In genomic region chr4:154465085-154465484, GRCh38 we compare ENCODE assay signal across 16 cellular contexts. TPM values are rescaled to one million over a fixed set of nuclear protein-coding genes. Genes with fewer than 3 reads are reported as not detected.
"Had no signal": no experiment of that assay in that cellular context is flagged by ENCODE, and none has a peak within 500 bp of the region (broad histone marks: within the 10 kb centered on the region; RNA-seq: fewer than 3 reads in every experiment).

No MANE protein-coding gene starts in this region.

- H3K36me3 Mint-ChIP-seq: activated naive CD8-positive, alpha-beta T cell treated with anti-CD3 and anti-CD28 coated beads, Interleukin-2, amount 10 ng/mL, durations not matched to agents 7 days and 5 days; immature natural killer cell; naive thymus-derived CD8-positive, alpha-beta T cell; stimulated activated memory B cell treated with anti-CD40 and anti-IgM and Interleukin-4, amounts not matched to agents 10 μg/mL and 1 μg/mL and 100 μg/mL, for 72 hours had no signal

- H3K36me3 ChIP-seq: neutrophil had no signal

- H3K4me3 Mint-ChIP-seq: activated CD8-positive, alpha-beta T cell treated with anti-CD3 and anti-CD28 coated beads, Interleukin-2, amount 10 ng/mL, durations not matched to agents 7 days and 5 days; activated naive CD8-positive, alpha-beta T cell treated with anti-CD3 and anti-CD28 coated beads, Interleukin-2, amount 10 ng/mL, durations not matched to agents 7 days and 5 days; immature natural killer cell; naive thymus-derived CD8-positive, alpha-beta T cell; stimulated activated memory B cell treated with anti-CD40 and anti-IgM and Interleukin-4, amounts not matched to agents 10 μg/mL and 1 μg/mL and 100 μg/mL, for 72 hours had no signal

- H3K4me3 ChIP-seq: coronary artery, mucosa of descending colon had no signal

- DNase-seq: activated CD4-positive, alpha-beta T cell treated with anti-CD3 and anti-CD28 coated beads for 4 hours; activated CD8-positive, alpha-beta memory T cell treated with anti-CD3 and anti-CD28 coated beads, Interleukin-2, amount 50 U/mL, for 48 hours; activated CD8-positive, alpha-beta T cell treated with anti-CD3 and anti-CD28 coated beads, Interleukin-2, amount 10 ng/mL, durations not matched to agents 7 days and 5 days; activated naive CD8-positive, alpha-beta T cell treated with anti-CD3 and anti-CD28 coated beads, Interleukin-2, amount 10 ng/mL, durations not matched to agents 7 days and 5 days; anterior cingulate cortex; caudate nucleus; effector CD4-positive, alpha-beta T cell; glutamatergic neuron; immature natural killer cell; mucosa of descending colon; naive thymus-derived CD8-positive, alpha-beta T cell; substantia nigra; trophoblast cell had no signal

- H3K4me1 Mint-ChIP-seq: activated naive CD8-positive, alpha-beta T cell treated with anti-CD3 and anti-CD28 coated beads, Interleukin-2, amount 10 ng/mL, durations not matched to agents 7 days and 5 days; immature natural killer cell; naive thymus-derived CD8-positive, alpha-beta T cell; stimulated activated memory B cell treated with anti-CD40 and anti-IgM and Interleukin-4, amounts not matched to agents 10 μg/mL and 1 μg/mL and 100 μg/mL, for 72 hours had no signal

- H3K27ac Mint-ChIP-seq: activated CD8-positive, alpha-beta T cell treated with anti-CD3 and anti-CD28 coated beads, Interleukin-2, amount 10 ng/mL, durations not matched to agents 7 days and 5 days; activated naive CD8-positive, alpha-beta T cell treated with anti-CD3 and anti-CD28 coated beads, Interleukin-2, amount 10 ng/mL, durations not matched to agents 7 days and 5 days; immature natural killer cell; naive thymus-derived CD8-positive, alpha-beta T cell; stimulated activated memory B cell treated with anti-CD40 and anti-IgM and Interleukin-4, amounts not matched to agents 10 μg/mL and 1 μg/mL and 100 μg/mL, for 72 hours had no signal

- H3K27me3 ChIP-seq: neutrophil had no signal

- H3K9me3 Mint-ChIP-seq: activated naive CD8-positive, alpha-beta T cell treated with anti-CD3 and anti-CD28 coated beads, Interleukin-2, amount 10 ng/mL, durations not matched to agents 7 days and 5 days had no signal

- H3K27ac ChIP-seq: coronary artery, neutrophil had no signal

- H3K9me3 ChIP-seq: mucosa of descending colon, neutrophil had no signal

RNA-seq across cellular contexts. Expression of gene DCHS2, which starts 26.5 kb away (rescaled TPM):
- total RNA-seq: activated CD8-positive, alpha-beta T cell treated with anti-CD3 and anti-CD28 coated beads, Interleukin-2, amount 10 ng/mL, durations not matched to agents 7 days and 5 days; naive thymus-derived CD8-positive, alpha-beta T cell had no signal
